In the genomic region with DNA sequence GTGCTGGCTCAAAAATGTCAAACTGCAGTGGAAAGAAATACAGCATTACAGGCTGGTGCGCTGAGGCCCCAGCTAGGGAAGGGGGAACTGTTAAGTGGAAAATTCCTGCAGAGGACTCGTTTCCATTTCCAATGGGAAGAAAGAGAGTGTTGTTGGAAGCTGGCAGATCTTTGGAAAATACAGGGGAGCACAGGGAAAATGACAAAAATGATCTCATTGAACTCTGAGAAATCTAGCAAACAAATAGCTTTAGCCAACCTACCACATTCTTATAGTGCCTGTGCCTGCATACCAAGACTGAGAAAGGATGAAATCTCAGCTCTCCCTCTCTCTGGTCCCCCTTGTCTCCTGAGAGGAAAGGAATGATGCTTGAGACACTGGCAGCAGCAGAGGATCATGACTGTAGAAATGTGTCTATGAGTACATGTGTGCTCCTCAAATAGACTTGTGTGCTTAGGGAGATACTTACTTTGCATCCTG, we compare ENCODE assay signal across 1 cellular context.
TF ChIP-seq lines count a peak whose summit lies in the region.

No MANE protein-coding gene starts in this region.

TF ChIP-seq in HepG2, 621 proteins besides CTCF, POLR2A, EP300 and RAD21 (continued from another document):
- TF ChIP-seq GPBP1L1 (CRISPR knock-in tag; IDR thresholded peaks at IDR 0.05) = no peak
- TF ChIP-seq ZKSCAN5 (CRISPR knock-in tag; IDR thresholded peaks at IDR 0.05) = no peak
- TF ChIP-seq MTF1 (CRISPR knock-in tag; IDR thresholded peaks at IDR 0.05) = no peak
- TF ChIP-seq ZBTB20 (CRISPR knock-in tag; IDR thresholded peaks at IDR 0.05; ENCODE audit: borderline replicate concordance, low read depth) = no peak
- TF ChIP-seq ZNF557 (CRISPR knock-in tag; IDR thresholded peaks at IDR 0.05) = 0 out of 2 replicates have a peak, but pooled peaks have one; percentile 72
- TF ChIP-seq MEIS1 (CRISPR knock-in tag; IDR thresholded peaks at IDR 0.05; ENCODE audit: borderline replicate concordance) = no peak
- TF ChIP-seq, protein P1, sequence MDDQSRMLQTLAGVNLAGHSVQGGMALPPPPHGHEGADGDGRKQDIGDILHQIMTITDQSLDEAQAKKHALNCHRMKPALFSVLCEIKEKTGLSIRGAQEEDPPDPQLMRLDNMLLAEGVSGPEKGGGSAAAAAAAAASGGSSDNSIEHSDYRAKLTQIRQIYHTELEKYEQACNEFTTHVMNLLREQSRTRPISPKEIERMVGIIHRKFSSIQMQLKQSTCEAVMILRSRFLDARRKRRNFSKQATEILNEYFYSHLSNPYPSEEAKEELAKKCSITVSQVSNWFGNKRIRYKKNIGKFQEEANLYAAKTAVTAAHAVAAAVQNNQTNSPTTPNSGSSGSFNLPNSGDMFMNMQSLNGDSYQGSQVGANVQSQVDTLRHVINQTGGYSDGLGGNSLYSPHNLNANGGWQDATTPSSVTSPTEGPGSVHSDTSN (CRISPR knock-in tag; IDR thresholded peaks at IDR 0.05; ENCODE audit: borderline replicate concordance) = no peak
- TF ChIP-seq, protein P2, sequence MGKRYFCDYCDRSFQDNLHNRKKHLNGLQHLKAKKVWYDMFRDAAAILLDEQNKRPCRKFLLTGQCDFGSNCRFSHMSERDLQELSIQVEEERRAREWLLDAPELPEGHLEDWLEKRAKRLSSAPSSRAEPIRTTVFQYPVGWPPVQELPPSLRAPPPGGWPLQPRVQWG (CRISPR knock-in tag; IDR thresholded peaks at IDR 0.05; ENCODE audit: borderline replicate concordance, low read depth) = no peak
- TF ChIP-seq, protein P3, sequence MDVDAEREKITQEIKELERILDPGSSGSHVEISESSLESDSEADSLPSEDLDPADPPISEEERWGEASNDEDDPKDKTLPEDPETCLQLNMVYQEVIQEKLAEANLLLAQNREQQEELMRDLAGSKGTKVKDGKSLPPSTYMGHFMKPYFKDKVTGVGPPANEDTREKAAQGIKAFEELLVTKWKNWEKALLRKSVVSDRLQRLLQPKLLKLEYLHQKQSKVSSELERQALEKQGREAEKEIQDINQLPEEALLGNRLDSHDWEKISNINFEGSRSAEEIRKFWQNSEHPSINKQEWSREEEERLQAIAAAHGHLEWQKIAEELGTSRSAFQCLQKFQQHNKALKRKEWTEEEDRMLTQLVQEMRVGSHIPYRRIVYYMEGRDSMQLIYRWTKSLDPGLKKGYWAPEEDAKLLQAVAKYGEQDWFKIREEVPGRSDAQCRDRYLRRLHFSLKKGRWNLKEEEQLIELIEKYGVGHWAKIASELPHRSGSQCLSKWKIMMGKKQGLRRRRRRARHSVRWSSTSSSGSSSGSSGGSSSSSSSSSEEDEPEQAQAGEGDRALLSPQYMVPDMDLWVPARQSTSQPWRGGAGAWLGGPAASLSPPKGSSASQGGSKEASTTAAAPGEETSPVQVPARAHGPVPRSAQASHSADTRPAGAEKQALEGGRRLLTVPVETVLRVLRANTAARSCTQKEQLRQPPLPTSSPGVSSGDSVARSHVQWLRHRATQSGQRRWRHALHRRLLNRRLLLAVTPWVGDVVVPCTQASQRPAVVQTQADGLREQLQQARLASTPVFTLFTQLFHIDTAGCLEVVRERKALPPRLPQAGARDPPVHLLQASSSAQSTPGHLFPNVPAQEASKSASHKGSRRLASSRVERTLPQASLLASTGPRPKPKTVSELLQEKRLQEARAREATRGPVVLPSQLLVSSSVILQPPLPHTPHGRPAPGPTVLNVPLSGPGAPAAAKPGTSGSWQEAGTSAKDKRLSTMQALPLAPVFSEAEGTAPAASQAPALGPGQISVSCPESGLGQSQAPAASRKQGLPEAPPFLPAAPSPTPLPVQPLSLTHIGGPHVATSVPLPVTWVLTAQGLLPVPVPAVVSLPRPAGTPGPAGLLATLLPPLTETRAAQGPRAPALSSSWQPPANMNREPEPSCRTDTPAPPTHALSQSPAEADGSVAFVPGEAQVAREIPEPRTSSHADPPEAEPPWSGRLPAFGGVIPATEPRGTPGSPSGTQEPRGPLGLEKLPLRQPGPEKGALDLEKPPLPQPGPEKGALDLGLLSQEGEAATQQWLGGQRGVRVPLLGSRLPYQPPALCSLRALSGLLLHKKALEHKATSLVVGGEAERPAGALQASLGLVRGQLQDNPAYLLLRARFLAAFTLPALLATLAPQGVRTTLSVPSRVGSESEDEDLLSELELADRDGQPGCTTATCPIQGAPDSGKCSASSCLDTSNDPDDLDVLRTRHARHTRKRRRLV (CRISPR knock-in tag; IDR thresholded peaks at IDR 0.05) = no peak
- no peak for TF ChIP-seq SMARCE1 (IDR thresholded peaks at IDR 0.05; ENCODE audit: borderline replicate concordance)
- no peak for TF ChIP-seq ZNF556 (CRISPR knock-in tag; IDR thresholded peaks at IDR 0.05; ENCODE audit: borderline replicate concordance)
- no peak for TF ChIP-seq EEA1 (CRISPR knock-in tag; IDR thresholded peaks at IDR 0.05; ENCODE audit: borderline replicate concordance)
- no peak for TF ChIP-seq ZHX1 (CRISPR knock-in tag; IDR thresholded peaks at IDR 0.05; ENCODE audit: low read depth)
- TF ChIP-seq FLYWCH1 (CRISPR knock-in tag; IDR thresholded peaks at IDR 0.05) = no peak
- no peak for TF ChIP-seq ZNF253 (CRISPR knock-in tag; IDR thresholded peaks at IDR 0.05; ENCODE audit: borderline replicate concordance)
TF ChIP-seq in HepG2: peak in this region for 26.
